ENCODE assay signal across 36 cellular contexts in genomic region chr2:66729391-66729790, GRCh38.
DNase-seq lines count a peak whose midpoint lies in the region; ATAC-seq, FAIRE-seq and TF ChIP-seq lines count a peak whose summit lies in the region.
"Had no signal": no experiment of that assay in that cellular context is flagged by ENCODE, and none has a peak within 500 bp of the region (broad histone marks: within the 10 kb centered on the region; RNA-seq: fewer than 3 reads in every experiment).

No MANE protein-coding gene starts in this region.

- H3K4me1 ChIP-seq in sigmoid colon, result peaks cover 0 to 27% (median 20%) of the 10 kb centered on the region in 4 donors
- H3K4me1 ChIP-seq: Caco-2, left lung had no signal

- TF ChIP-seq POLR2A in sigmoid colon (IDR thresholded peaks at IDR 0.05), result no peak

- FAIRE-seq in HTR-8/SVneo (lab: Jason Lieb, UNC), result no peak
- FAIRE-seq: TTC549, urothelium cell line had no signal

- H3K27ac ChIP-seq in sigmoid colon, result peak overlapping the region in 3 of 4 donors; percentile 19 to 54 (median 32)
- H3K27ac ChIP-seq: esophagus muscularis mucosa, left lung, thoracic aorta had no signal

- ATAC-seq in HG02970 (IDR thresholded peaks at IDR 0.05; ENCODE audit: low FRiP score, unreplicated experiment), result no peak
- ATAC-seq: GM23338; left lung; right cardiac atrium; Right ventricle myocardium inferior; stimulated activated naive CD8-positive, alpha-beta T cell treated with anti-CD3 and anti-CD28 coated beads, Interleukin-15, amount 100 ng/mL, for 72 hours had no signal

- DNase-seq in ELR (ENCODE audit: low read depth) (peak; percentile 17), M059J (ENCODE audit: low read depth) (peak; percentile 5), fibroblast of pulmonary artery (ENCODE audit: low read depth) (peak; percentile 27), sigmoid colon (no peak), HTR-8/SVneo (ENCODE audit: insufficient read length, low spot score) (no peak), AG20443 (ENCODE audit: low spot score) (no peak)
- DNase-seq: activated CD4-positive, alpha-beta T cell treated with anti-CD3 and anti-CD28 coated beads, Interleukin-2, amount 50 U/mL, for 1 hour; activated CD4-positive, CD25-positive, alpha-beta regulatory T cell; activated gamma-delta T cell; activated naive CD8-positive, alpha-beta T cell treated with anti-CD3 and anti-CD28 coated beads for 36 hours; activated T-cell treated with anti-CD3 and anti-CD28 coated beads, Interleukin-2, amount 50 U/mL, for 1 hour; aorta; C1 segment of cervical spinal cord; Caco-2; endodermal cell; GF-D8; hypothalamus; left lung; mesenchymal stem cell; NCI-H1417; NCI-H2029 treated with DMSO at 0.1 percent for 48 hours; NCI-H524 treated with DMSO at 0.1 percent for 48 hours; NK-92 treated with Interleukin-12 subunit alpha and Interleukin-12 subunit beta, amount 100 ng/mL, for 24 hours; posterior cingulate gyrus; right cardiac atrium; SK-N-SH; stimulated activated CD4-positive, alpha-beta T cell treated with anti-CD3 and anti-CD28 coated beads, Interleukin-12 subunit alpha, Interleukin-12 subunit beta, amount 100 ng/mL, for 4 hours; stimulated activated CD4-positive, alpha-beta T cell treated with anti-CD3 and anti-CD28 coated beads, Interleukin-2, amount 100 ng/mL, for 48 hours; stimulated activated naive CD8-positive, alpha-beta T cell treated with anti-CD3 and anti-CD28 coated beads, Interleukin-15, amount 100 ng/mL, for 72 hours had no signal

- 63 to 66% methylated on average over 1 of the region's 1 CpG for WGBS in sigmoid colon, 2 donors

- no peak for TF ChIP-seq EP300 in sigmoid colon (IDR thresholded peaks at IDR 0.05)

- no peaks in the 10 kb centered on the region for H3K27me3 ChIP-seq in sigmoid colon
- H3K27me3 ChIP-seq: esophagus muscularis mucosa, left lung had no signal

- H3K9me3 ChIP-seq in sigmoid colon, result no peaks in the 10 kb centered on the region
- H3K9me3 ChIP-seq: Caco-2, esophagus muscularis mucosa, left lung, SK-N-SH, thoracic aorta had no signal

- no peaks in the 10 kb centered on the region for H3K36me3 ChIP-seq in sigmoid colon
- H3K36me3 ChIP-seq: esophagus muscularis mucosa, left lung, thoracic aorta had no signal

- no peak for TF ChIP-seq CTCF in fibroblast of pulmonary artery (IDR thresholded peaks at IDR 0.05; ENCODE audit: low read length, missing control alignments)
- TF ChIP-seq CTCF in sigmoid colon (IDR thresholded peaks at IDR 0.05), result no peak

- intact Hi-C loops in sigmoid colon (cut with DNase I), result no loop called here

- H3K4me3 ChIP-seq in fibroblast of pulmonary artery (replicated peaks; ENCODE audit: low read depth, low read length), result no peak overlapping the region
- no peak overlapping the region for H3K4me3 ChIP-seq in sigmoid colon
- H3K4me3 ChIP-seq: esophagus muscularis mucosa, GM23338, left lung, thoracic aorta had no signal

Comparison
In these comparisons a context has a peak if more than half of its experiments do, and no peak if none do; other contexts are left out.
1. DNase-seq: peak in ELR (single experiment), M059J (single experiment) and fibroblast of pulmonary artery (single experiment); none in sigmoid colon (single experiment), HTR-8/SVneo (single experiment) and AG20443 (single experiment).